8 cellular contexts compared by ENCODE assay signal in the genomic region with DNA sequence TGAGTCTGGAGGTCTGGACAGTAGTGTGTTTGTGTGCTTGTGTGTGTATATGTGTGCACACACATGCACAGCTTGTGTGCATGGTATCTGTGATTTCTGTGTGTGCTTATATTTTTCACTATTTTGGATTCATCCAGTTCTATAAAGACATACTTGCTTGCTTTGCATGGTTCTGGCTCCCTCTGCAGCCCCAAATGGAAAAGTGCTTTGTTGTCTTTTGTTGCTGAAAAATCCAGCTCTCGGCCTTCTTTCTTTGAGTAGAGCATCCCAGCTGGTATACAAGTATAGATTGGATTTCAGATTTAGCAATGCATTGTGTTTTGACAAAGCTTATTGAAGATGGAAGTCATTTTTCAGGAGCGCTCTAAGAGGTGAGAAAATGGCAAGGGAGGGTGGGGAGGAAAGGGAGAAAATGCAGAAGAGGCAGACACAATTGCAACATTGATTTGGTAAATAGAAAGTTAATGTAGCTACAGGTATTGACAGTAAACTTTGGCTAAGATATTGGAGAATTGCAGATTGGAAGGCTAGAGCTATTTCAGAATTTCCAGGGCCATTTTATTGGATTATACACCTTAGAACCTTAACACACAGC.
DNase-seq lines count a peak whose midpoint lies in the region; ATAC-seq, FAIRE-seq and TF ChIP-seq lines count a peak whose summit lies in the region.

No MANE protein-coding gene starts in this region.

- no peak overlapping the region for H3K4me3 ChIP-seq in adrenal gland
- H3K4me3 ChIP-seq in transverse colon = no peak overlapping the region

- TF ChIP-seq CTCF in adrenal gland (IDR thresholded peaks at IDR 0.05) (peak; percentile 50 to 78 (median 69)), transverse colon (IDR thresholded peaks at IDR 0.05) (peak; percentile 46 to 53 (median 49))

- no peak for TF ChIP-seq EP300 in transverse colon (IDR thresholded peaks at IDR 0.05; ENCODE audit: low read depth)

- H3K27ac ChIP-seq in adrenal gland (no peak overlapping the region), transverse colon (no peak overlapping the region)

- intact Hi-C loops in adrenal gland (cut with DNase I) = loop anchor here in 1 of 2 donors (10.0 kb wide), 1 partner anchor 1437 kb away; no protein-coding TSS in a partner anchor
- intact Hi-C loops in transverse colon (cut with DNase I; ENCODE audit: low total_unique reads) = no loop called here
- intact Hi-C loops in posterior vena cava (cut with DNase I) = loop anchor here in 1 of 2 donors (10.0 kb wide), 2 partner anchors 267 to 1337 kb away; no protein-coding TSS in a partner anchor

- no peak for TF ChIP-seq POLR2A in adrenal gland (IDR thresholded peaks at IDR 0.05)
- TF ChIP-seq POLR2A in transverse colon (IDR thresholded peaks at IDR 0.05) = no peak

- H3K9me3 ChIP-seq in adrenal gland (replicated peaks in 1 of 3) = no peaks in the 10 kb centered on the region
- H3K9me3 ChIP-seq in transverse colon = no peaks in the 10 kb centered on the region

- DNase-seq in DMS53 (lab: John Stamatoyannopoulos, UW) (peak; percentile 67), NCI-H1092 treated with DMSO at 0.1 percent for 48 hours (lab: John Stamatoyannopoulos, UW) (peak; percentile 79), adrenal gland (peak; percentile 28 to 70 (median 39)), transverse colon (no peak), posterior vena cava (ENCODE audit: low spot score) (no peak)

- H3K4me1 ChIP-seq in adrenal gland (replicated peaks in 1 of 2) (no peaks in the 10 kb centered on the region), transverse colon (no peaks in the 10 kb centered on the region)

- H3K27me3 ChIP-seq in adrenal gland (no peaks in the 10 kb centered on the region), transverse colon (no peaks in the 10 kb centered on the region)

- ATAC-seq in HG02840 (IDR thresholded peaks at IDR 0.05; ENCODE audit: low FRiP score, unreplicated experiment) = no peak
- no peak for ATAC-seq in GM21529 (IDR thresholded peaks at IDR 0.05; ENCODE audit: unreplicated experiment)

- in situ Hi-C loops in transverse colon (cut with MboI; ENCODE audit: low pct_ligation_motif_present in 1 of 4, low pct_unique_long_range_greater_than_20kb in 1 of 4, low sequenced_read_pairs in 3 of 4) = no loop called here

- 57 to 62% (median 58%) methylated on average over 2 of the region's 2 CpGs for WGBS in adrenal gland, 4 donors
- 55 to 56% methylated on average over 2 of the region's 2 CpGs for WGBS in transverse colon (ENCODE audit: low coverage in 1 of 2), 2 donors

- H3K36me3 ChIP-seq in adrenal gland (replicated peaks in 1 of 2) = no peaks in the 10 kb centered on the region
- no peaks in the 10 kb centered on the region for H3K36me3 ChIP-seq in transverse colon

- FAIRE-seq in islet of Langerhans (lab: Jason Lieb, UNC) = peak; percentile 90

Comparison
In these comparisons a context has a peak if more than half of its experiments do, and no peak if none do; other contexts are left out.
1. DNase-seq: peak in DMS53 (single experiment), NCI-H1092 treated with DMSO at 0.1 percent for 48 hours (single experiment) and adrenal gland (7 of 7); none in transverse colon (single experiment) and posterior vena cava (single experiment).